In genomic region chr22:25402501-25403283, GRCh38 we compare ENCODE assay signal across 1 cellular context.
TF ChIP-seq lines count a peak whose summit lies in the region.

No MANE protein-coding gene starts in this region.

TF ChIP-seq in HepG2, 621 proteins besides CTCF, POLR2A, EP300 and RAD21 (continued from another document and continues in another):
- peak; percentile 83 for TF ChIP-seq AFF4 (CRISPR knock-in tag; IDR thresholded peaks at IDR 0.05)
- TF ChIP-seq ZNF142 (CRISPR knock-in tag; IDR thresholded peaks at IDR 0.05) = no peak
- TF ChIP-seq TEAD3 (CRISPR knock-in tag; optimal IDR thresholded peaks at IDR 0.05; ENCODE audit: borderline replicate concordance) = no peak
- TF ChIP-seq LCORL (IDR thresholded peaks at IDR 0.05) = no peak
- peak; percentile 92 for TF ChIP-seq LCORL (CRISPR knock-in tag; IDR thresholded peaks at IDR 0.05)
- TF ChIP-seq ZNF710 (CRISPR knock-in tag; IDR thresholded peaks at IDR 0.05; ENCODE audit: borderline replicate concordance) = peak; percentile 76; the same call in 1 of the 2 replicates
- peak; percentile 26; the same call in 1 of the 2 replicates for TF ChIP-seq ZNF318 (CRISPR knock-in tag; IDR thresholded peaks at IDR 0.05)
- TF ChIP-seq NR0B2 (CRISPR knock-in tag; IDR thresholded peaks at IDR 0.05) = no peak
- TF ChIP-seq ZFP36L2 (CRISPR knock-in tag; IDR thresholded peaks at IDR 0.05) = no peak
- TF ChIP-seq ZNF547 (CRISPR knock-in tag; IDR thresholded peaks at IDR 0.05) = no peak
- TF ChIP-seq NFE2L2 (IDR thresholded peaks at IDR 0.05; ENCODE audit: low read length) = no peak
- TF ChIP-seq ZNF337 (CRISPR knock-in tag; IDR thresholded peaks at IDR 0.05; ENCODE audit: borderline replicate concordance, low read depth) = no peak
- TF ChIP-seq FOXO1 (CRISPR knock-in tag; IDR thresholded peaks at IDR 0.05) = peak; percentile 77; the same call in 1 of the 2 replicates
- TF ChIP-seq NFKB2 (CRISPR knock-in tag; IDR thresholded peaks at IDR 0.05; ENCODE audit: borderline replicate concordance) = peak; percentile 50; the same call in 1 of the 2 replicates
- no peak for TF ChIP-seq ZNF674 (CRISPR knock-in tag; IDR thresholded peaks at IDR 0.05; ENCODE audit: low read depth)
- TF ChIP-seq ZZZ3 (CRISPR knock-in tag; IDR thresholded peaks at IDR 0.05; ENCODE audit: borderline replicate concordance) = no peak; the same call in 1 of the 2 replicates
- 0 out of 2 replicates have a peak, but pooled peaks have one; percentile 16 for TF ChIP-seq ZNF879 (CRISPR knock-in tag; IDR thresholded peaks at IDR 0.05)
- no peak for TF ChIP-seq LRRFIP1 (CRISPR knock-in tag; conservative IDR thresholded peaks at IDR 0.05)
- TF ChIP-seq KAT8 (CRISPR knock-in tag; IDR thresholded peaks at IDR 0.05) = 0 out of 2 replicates have a peak, but pooled peaks have one; percentile 65
- TF ChIP-seq ZBTB42 (CRISPR knock-in tag; IDR thresholded peaks at IDR 0.05) = no peak
- TF ChIP-seq TAF15 (IDR thresholded peaks at IDR 0.05; ENCODE audit: low read depth, low read length, poor library complexity, severe bottlenecking) = no peak
- peak; percentile 88 for TF ChIP-seq ZNF501 (CRISPR knock-in tag; IDR thresholded peaks at IDR 0.05)
- TF ChIP-seq ZNF484 (CRISPR knock-in tag; IDR thresholded peaks at IDR 0.05; ENCODE audit: borderline replicate concordance, low read depth) = no peak
- no peak for TF ChIP-seq HNRNPK (IDR thresholded peaks at IDR 0.05; ENCODE audit: low read depth, low read length, poor library complexity, severe bottlenecking)
- TF ChIP-seq ZBTB26 (CRISPR knock-in tag; IDR thresholded peaks at IDR 0.05; ENCODE audit: borderline replicate concordance) = peak; percentile 90; the same call in 1 of the 2 replicates
- peak; percentile 61; the same call in 1 of the 2 replicates for TF ChIP-seq ZNF598 (CRISPR knock-in tag; IDR thresholded peaks at IDR 0.05; ENCODE audit: borderline replicate concordance)
- TF ChIP-seq ZFP41 (CRISPR knock-in tag; IDR thresholded peaks at IDR 0.05; ENCODE audit: borderline replicate concordance) = no peak
- no peak for TF ChIP-seq ZNF10 (CRISPR knock-in tag; IDR thresholded peaks at IDR 0.05; ENCODE audit: borderline replicate concordance, low read depth)
- peak; percentile 56; the same call in 1 of the 2 replicates for TF ChIP-seq DMAP1 (CRISPR knock-in tag; IDR thresholded peaks at IDR 0.05)
- TF ChIP-seq ZNF12 (CRISPR knock-in tag; IDR thresholded peaks at IDR 0.05) = peak; percentile 73; the same call in 1 of the 2 replicates
